ENCODE assay signal across 7 cellular contexts in the genomic region with DNA sequence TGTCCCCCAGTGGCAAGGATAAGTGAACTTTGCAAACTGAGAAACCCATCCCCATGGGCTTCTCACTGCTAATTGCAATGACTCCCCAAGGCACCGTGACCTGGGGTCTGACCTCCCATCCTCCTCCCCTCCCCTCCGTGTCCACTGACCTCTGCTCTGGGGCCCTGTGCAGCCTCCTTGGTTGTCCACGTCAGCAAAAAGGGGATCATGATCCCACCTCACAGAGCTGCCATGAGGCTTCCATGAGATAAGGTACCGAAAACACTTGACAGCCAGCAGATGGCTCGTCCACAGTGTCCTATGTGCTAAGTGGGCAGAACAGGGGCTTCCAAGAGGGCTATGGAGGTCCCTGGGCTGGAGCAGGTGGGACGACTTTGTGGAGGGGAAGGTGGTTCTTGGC.
"Had no signal": no experiment of that assay in that cellular context is flagged by ENCODE, and none has a peak within 500 bp of the region (broad histone marks: within the 10 kb centered on the region; RNA-seq: fewer than 3 reads in every experiment).

No MANE protein-coding gene starts in this region.

- H3K9ac ChIP-seq: KMS-11 had no signal

- H3K27ac Mint-ChIP-seq: IgD-negative memory B cell had no signal

- H3K4me2 ChIP-seq: KMS-11 had no signal

- DNase-seq: IMR-90, KBM-7, KG1 had no signal

- FAIRE-seq: HTR-8/SVneo had no signal

- H3K9me3 Mint-ChIP-seq: IgD-negative memory B cell had no signal

- H3K27ac ChIP-seq: HL-60, KMS-11 had no signal

- H3K4me3 Mint-ChIP-seq: IgD-negative memory B cell had no signal

- H3K27me3 Mint-ChIP-seq: IgD-negative memory B cell had no signal

- H3K36me3 Mint-ChIP-seq: IgD-negative memory B cell had no signal
